13 cellular contexts compared by ENCODE assay signal in the genomic region with DNA sequence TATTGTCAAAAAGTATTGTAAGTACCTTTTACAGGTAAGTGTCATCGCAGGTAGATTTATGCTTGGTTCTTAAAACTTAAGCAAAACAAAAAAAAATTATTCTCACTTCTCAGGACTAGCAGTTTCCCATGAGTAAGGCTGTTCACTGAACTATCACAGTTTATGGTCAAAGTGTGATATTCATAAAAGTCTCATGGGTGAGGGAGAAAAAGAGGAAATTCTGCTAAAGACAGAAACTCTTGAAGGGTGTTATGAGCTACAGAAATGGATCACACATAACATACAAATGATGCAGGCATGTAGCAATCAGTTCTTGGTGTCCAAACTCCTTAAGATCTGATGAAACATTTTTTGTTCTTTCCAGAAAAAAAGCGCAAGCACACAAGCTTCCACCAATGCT. TPM values are rescaled to one million over a fixed set of nuclear protein-coding genes. Genes with fewer than 3 reads are reported as not detected.
DNase-seq lines count a peak whose midpoint lies in the region; ATAC-seq and TF ChIP-seq lines count a peak whose summit lies in the region.
"Had no signal": no experiment of that assay in that cellular context is flagged by ENCODE, and none has a peak within 500 bp of the region (broad histone marks: within the 10 kb centered on the region; RNA-seq: fewer than 3 reads in every experiment).

No MANE protein-coding gene starts in this region.

- no peaks in the 10 kb centered on the region for H3K27me3 ChIP-seq in ovary

- H3K4me3 ChIP-seq in ovary: no peak overlapping the region

- in situ Hi-C loops in GM13976 (cut with MboI; ENCODE audit: low sequenced_read_pairs, unreplicated experiment): no loop called here

- no peak for TF ChIP-seq CTCF in GM13976 (IDR thresholded peaks at IDR 0.05; ENCODE audit: borderline replicate concordance, control extremely low read depth, extremely low read depth, insufficient read depth, missing control alignments)
- TF ChIP-seq CTCF in ovary (IDR thresholded peaks at IDR 0.05): no peak

- H3K4me3 Mint-ChIP-seq in effector memory CD8-positive, alpha-beta T cell: peak overlapping the region; percentile 33 to 70
- H3K4me3 Mint-ChIP-seq: T-helper 17 cell had no signal

- H3K9me3 ChIP-seq in ovary: no peaks in the 10 kb centered on the region

- 94 to 99% (median 95%) methylated on average over 2 of the region's 2 CpGs for WGBS in ovary, 3 donors

- DNase-seq in GM13976 (ENCODE audit: low spot score) (peak; percentile 45), cerebellar nuclear complex (lab: John Stamatoyannopoulos, UW) (no peak), NCI-H2227 (lab: John Stamatoyannopoulos, UW; ENCODE audit: unreplicated experiment) (no peak), ovary (no peak)
- DNase-seq in effector memory CD8-positive, alpha-beta T cell: no peak
- no peak for DNase-seq in stimulated activated CD4-positive, alpha-beta T cell treated with anti-CD3 and anti-CD28 coated beads, Interleukin-15, amount 100 ng/mL, for 24 hours
- DNase-seq: Calu3, foreskin melanocyte, HCEC 1CT, NCI-H1694 treated with DMSO at 0.1 percent for 48 hours, T-helper 17 cell had no signal

- H3K27ac ChIP-seq in ovary: no peak overlapping the region

- intact Hi-C loops in ovary (cut with DNase I): no loop called here

- TF ChIP-seq POLR2A in ovary (IDR thresholded peaks at IDR 0.05): no peak

- H3K9me3 Mint-ChIP-seq in effector memory CD8-positive, alpha-beta T cell: no peaks in the 10 kb centered on the region

- peak overlapping the region; percentile 81 to 89 for H3K27ac Mint-ChIP-seq in effector memory CD8-positive, alpha-beta T cell

- no peaks in the 10 kb centered on the region for H3K27me3 Mint-ChIP-seq in effector memory CD8-positive, alpha-beta T cell
- H3K27me3 Mint-ChIP-seq: T-helper 17 cell had no signal

- TF ChIP-seq EP300 in ovary (IDR thresholded peaks at IDR 0.05): no peak

- no peaks in the 10 kb centered on the region for H3K36me3 ChIP-seq in ovary

- H3K4me1 Mint-ChIP-seq in effector memory CD8-positive, alpha-beta T cell (ENCODE audit: low read depth in 2 of 2): peaks cover 50 to 56% of the 10 kb centered on the region in 2 donors

- H3K36me3 Mint-ChIP-seq in effector memory CD8-positive, alpha-beta T cell (ENCODE audit: insufficient read depth): peaks cover 6% of the 10 kb centered on the region

- ATAC-seq in GM21447 (IDR thresholded peaks at IDR 0.05; ENCODE audit: unreplicated experiment): peak; percentile 67
- peak; percentile 42 for ATAC-seq in HG03457 (IDR thresholded peaks at IDR 0.05; ENCODE audit: unreplicated experiment)
- peak; percentile 85 for ATAC-seq in effector memory CD8-positive, alpha-beta T cell (replicated peaks)
- ATAC-seq: T-helper 17 cell had no signal

- peaks cover 12% of the 10 kb centered on the region for H3K4me1 ChIP-seq in ovary (ENCODE audit: insufficient read depth)

RNA-seq across cellular contexts. Expression of gene RAB9A, which starts 8.5 kb away (rescaled TPM):
- total RNA-seq in ovary: 10 to 100 TPM; 22.3 to 37.2 (median 26.2) TPM
- 10 to 100 TPM; 29.2 to 46.3 TPM for polyA plus RNA-seq in ovary

RNA-seq across cellular contexts. Expression of gene TRAPPC2, which starts 37.0 kb away (rescaled TPM):
- 10 to 100 TPM; 18.6 to 26.5 (median 21.1) TPM for total RNA-seq in ovary
- 10 to 100 TPM; 10.7 to 11.2 TPM for polyA plus RNA-seq in ovary

RNA-seq across cellular contexts. Expression of gene OFD1, which starts 37.1 kb away (rescaled TPM):
- 10 to 100 TPM; 27.0 to 35.7 (median 33.7) TPM for total RNA-seq in ovary
- polyA plus RNA-seq in ovary: 10 to 100 TPM; 21.8 to 22.2 TPM

RNA-seq across cellular contexts. Expression of gene TCEANC, which starts 44.5 kb away (rescaled TPM):
- 1 to 10 TPM; 3.1 to 9.2 (median 4.8) TPM for total RNA-seq in ovary
- 1 to 10 TPM; 2.6 to 3.9 TPM for polyA plus RNA-seq in ovary
